ENCODE assay signal across 20 cellular contexts in genomic region chr9:93655621-93656425, GRCh38.
DNase-seq lines count a peak whose midpoint lies in the region; ATAC-seq and TF ChIP-seq lines count a peak whose summit lies in the region.
"Had no signal": no experiment of that assay in that cellular context is flagged by ENCODE, and none has a peak within 500 bp of the region (broad histone marks: within the 10 kb centered on the region; RNA-seq: fewer than 3 reads in every experiment).

No MANE protein-coding gene starts in this region.

- no peaks in the 10 kb centered on the region for H3K27me3 ChIP-seq in upper lobe of right lung
- H3K27me3 ChIP-seq: SJCRH30, upper lobe of left lung had no signal

- no peak for TF ChIP-seq CTCF in upper lobe of right lung (IDR thresholded peaks at IDR 0.05)

- H3K4me1 ChIP-seq in upper lobe of right lung, result no peaks in the 10 kb centered on the region
- H3K4me1 ChIP-seq: SJCRH30, upper lobe of left lung had no signal

- H3K36me3 ChIP-seq in upper lobe of right lung, result peaks cover 75% of the 10 kb centered on the region

- H3K9me3 ChIP-seq in upper lobe of right lung, result no peaks in the 10 kb centered on the region
- H3K9me3 ChIP-seq: SJCRH30, upper lobe of left lung had no signal

- ATAC-seq in Right ventricle myocardium superior (ENCODE audit: poor library complexity), result no peak
- no peak for ATAC-seq in left cardiac atrium
- no peak for ATAC-seq in upper lobe of right lung
- ATAC-seq in HG02884 (IDR thresholded peaks at IDR 0.05; ENCODE audit: unreplicated experiment), result no peak
- ATAC-seq: activated naive CD8-positive, alpha-beta T cell treated with anti-CD3 and anti-CD28 coated beads, Interleukin-2, amount 50 U/mL, for 24 hours had no signal

- H3K27ac ChIP-seq in upper lobe of right lung, result no peak overlapping the region
- H3K27ac ChIP-seq: epithelial cell of prostate, SJCRH30, upper lobe of left lung had no signal

- DNase-seq in Right ventricle myocardium superior (peak; percentile 27), left cardiac atrium (no peak), cardiac septum (ENCODE audit: low spot score) (peak; percentile 68), mesenteric fat pad (ENCODE audit: low spot score) (peak; percentile 83), upper lobe of right lung (peak; percentile 59), T-helper 9 cell (no peak), NCI-H2029 (lab: John Stamatoyannopoulos, UW) (no peak)
- DNase-seq: activated CD4-positive, CD25-positive, alpha-beta regulatory T cell; activated naive CD8-positive, alpha-beta T cell treated with anti-CD3 and anti-CD28 coated beads, Interleukin-2, amount 50 U/mL, for 24 hours; cerebellar nuclear complex; NCI-H1092; NCI-H187; NCI-H2171 treated with DMSO at 0.1 percent for 48 hours; NCI-H524; SJCRH30; stimulated activated CD4-positive, alpha-beta T cell treated with anti-CD3 and anti-CD28 coated beads, Interleukin-2, amount 100 ng/mL, for 24 hours had no signal

- no peak overlapping the region for H3K4me3 ChIP-seq in upper lobe of right lung
- H3K4me3 ChIP-seq: SJCRH30, smooth muscle cell, upper lobe of left lung had no signal

- intact Hi-C loops in Right ventricle myocardium superior (cut with DNase I), result no loop called here
- intact Hi-C loops in left cardiac atrium (cut with DNase I), result no loop called here
- intact Hi-C loops in cardiac septum (cut with DNase I), result no loop called here
- intact Hi-C loops in upper lobe of right lung (cut with DNase I), result no loop called here

Comparison
In these comparisons a context has a peak if more than half of its experiments do, and no peak if none do; other contexts are left out.
1. DNase-seq: peak in Right ventricle myocardium superior (single experiment), cardiac septum (single experiment), mesenteric fat pad (single experiment) and upper lobe of right lung (single experiment); none in left cardiac atrium (single experiment), T-helper 9 cell (single experiment) and NCI-H2029 (single experiment).